Comparison of ENCODE assay signal across 33 cellular contexts in the genomic region with DNA sequence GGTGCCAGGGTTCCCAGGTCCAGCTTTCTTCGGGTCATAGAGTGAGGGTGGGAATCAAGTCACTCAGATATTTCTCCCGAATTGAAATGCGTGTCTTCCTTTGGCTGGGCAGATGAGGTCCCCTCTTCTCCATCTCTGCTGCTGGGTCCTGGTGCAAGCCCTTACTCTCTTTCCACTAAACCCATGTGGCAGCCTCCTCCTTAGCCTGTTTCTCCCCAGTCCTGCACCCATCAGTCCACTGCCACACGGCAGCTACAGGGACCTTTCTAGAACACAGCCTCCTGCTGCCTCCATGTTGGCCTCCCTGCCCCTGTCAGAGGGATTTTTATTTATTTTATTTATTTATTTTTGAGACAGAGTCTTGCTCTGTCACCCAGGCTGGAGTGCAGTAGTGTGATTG.
"Had no signal": no experiment of that assay in that cellular context is flagged by ENCODE, and none has a peak within 500 bp of the region (broad histone marks: within the 10 kb centered on the region; RNA-seq: fewer than 3 reads in every experiment).

No MANE protein-coding gene starts in this region.

- ATAC-seq: activated T-cell treated with anti-CD3 and anti-CD28 coated beads, Interleukin-2, amount 50 U/mL, for 72 hours; activated T-helper 17 cell treated with anti-CD3 and anti-CD28 coated beads, Interleukin-2, amount 50 U/mL, for 72 hours; PC-3 had no signal

- H3K9me3 Mint-ChIP-seq: activated CD4-positive, alpha-beta memory T cell treated with anti-CD3 and anti-CD28 coated beads, Interleukin-2, amount 10 ng/mL, durations not matched to agents 7 days and 5 days; activated naive CD8-positive, alpha-beta T cell treated with anti-CD3 and anti-CD28 coated beads for 36 hours; activated T-cell treated with anti-CD3 and anti-CD28 coated beads, Interleukin-2, amount 50 U/mL, for 72 hours; activated T-helper 17 cell treated with anti-CD3 and anti-CD28 coated beads, Interleukin-2, amount 50 U/mL, for 72 hours; IgD-negative memory B cell; T-helper 1 cell treated with Interleukin-12 subunit alpha and Interleukin-12 subunit beta and Interleukin-4 antibody, amounts not matched to agents 30 μg/mL and 1 μg/mL, for 36 hours; T-helper 2 cell treated with Interferon-gamma antibody and Interleukin-4, amounts not matched to agents 5 μg/mL and 100 μg/mL, for 36 hours had no signal

- H3K4me3 ChIP-seq: cardiac muscle cell, Peyer's patch, SJSA1 had no signal

- H3K4me3 Mint-ChIP-seq: activated CD4-positive, alpha-beta memory T cell treated with anti-CD3 and anti-CD28 coated beads, Interleukin-2, amount 10 ng/mL, durations not matched to agents 7 days and 5 days; activated naive CD8-positive, alpha-beta T cell treated with anti-CD3 and anti-CD28 coated beads for 36 hours; activated T-cell treated with anti-CD3 and anti-CD28 coated beads, Interleukin-2, amount 50 U/mL, for 72 hours; activated T-helper 17 cell treated with anti-CD3 and anti-CD28 coated beads, Interleukin-2, amount 50 U/mL, for 72 hours; IgD-negative memory B cell; T-helper 1 cell treated with Interleukin-12 subunit alpha and Interleukin-12 subunit beta and Interleukin-4 antibody, amounts not matched to agents 30 μg/mL and 1 μg/mL, for 36 hours; T-helper 2 cell treated with Interferon-gamma antibody and Interleukin-4, amounts not matched to agents 5 μg/mL and 100 μg/mL, for 36 hours had no signal

- H3K4me1 Mint-ChIP-seq: activated CD4-positive, alpha-beta memory T cell treated with anti-CD3 and anti-CD28 coated beads, Interleukin-2, amount 10 ng/mL, durations not matched to agents 7 days and 5 days; activated naive CD8-positive, alpha-beta T cell treated with anti-CD3 and anti-CD28 coated beads for 36 hours; activated T-helper 17 cell treated with anti-CD3 and anti-CD28 coated beads, Interleukin-2, amount 50 U/mL, for 72 hours; IgD-negative memory B cell had no signal

- H3K36me3 Mint-ChIP-seq: activated naive CD8-positive, alpha-beta T cell treated with anti-CD3 and anti-CD28 coated beads for 36 hours; IgD-negative memory B cell had no signal

- H3K27me3 ChIP-seq: cardiac muscle cell, Peyer's patch, SJSA1 had no signal

- H3K4me1 ChIP-seq: SJSA1 had no signal

- H3K27ac Mint-ChIP-seq: activated CD4-positive, alpha-beta memory T cell treated with anti-CD3 and anti-CD28 coated beads, Interleukin-2, amount 10 ng/mL, durations not matched to agents 7 days and 5 days; activated naive CD8-positive, alpha-beta T cell treated with anti-CD3 and anti-CD28 coated beads for 36 hours; activated T-cell treated with anti-CD3 and anti-CD28 coated beads, Interleukin-2, amount 50 U/mL, for 72 hours; activated T-helper 17 cell treated with anti-CD3 and anti-CD28 coated beads, Interleukin-2, amount 50 U/mL, for 72 hours; IgD-negative memory B cell; T-helper 1 cell treated with Interleukin-12 subunit alpha and Interleukin-12 subunit beta and Interleukin-4 antibody, amounts not matched to agents 30 μg/mL and 1 μg/mL, for 36 hours; T-helper 2 cell treated with Interferon-gamma antibody and Interleukin-4, amounts not matched to agents 5 μg/mL and 100 μg/mL, for 36 hours had no signal

- DNase-seq: activated CD4-positive, alpha-beta memory T cell treated with anti-CD3 and anti-CD28 coated beads, Interleukin-2, amount 10 ng/mL, durations not matched to agents 7 days and 5 days; activated CD4-positive, alpha-beta T cell treated with anti-CD3 and anti-CD28 coated beads for 1 hour; activated CD4-positive, alpha-beta T cell treated with anti-CD3 and anti-CD28 coated beads for 48 hours; activated CD4-positive, CD25-positive, alpha-beta regulatory T cell; activated effector memory CD4-positive, alpha-beta T cell treated with anti-CD3 and anti-CD28 coated beads, Interleukin-2, amount 50 U/mL, for 16 hours; activated naive CD4-positive, alpha-beta T cell; activated naive CD4-positive, alpha-beta T cell treated with anti-CD3 and anti-CD28 coated beads, Interleukin-2, amount 50 U/mL, for 16 hours; activated naive CD8-positive, alpha-beta T cell treated with anti-CD3 and anti-CD28 coated beads for 36 hours; activated T-cell treated with anti-CD3 and anti-CD28 coated beads, Interleukin-2, amount 50 U/mL, for 1 hour; activated T-cell treated with anti-CD3 and anti-CD28 coated beads, Interleukin-2, amount 50 U/mL, for 72 hours; amniotic stem cell; aorta; Karpas-422; KBM-7; NCI-H1105; NCI-H1417 treated with DMSO at 0.1 percent for 48 hours; NCI-H187 treated with DMSO at 0.1 percent for 48 hours; NCI-H2081; NCI-H226; NCI-H446 treated with DMSO at 0.1 percent for 48 hours; NCI-H69; NK-92 treated with Interleukin-12 subunit alpha and Interleukin-12 subunit beta, amount 100 ng/mL, for 24 hours; PC-3; Peyer's patch; RPMI8226; SHP77 treated with DMSO at 0.1 percent for 48 hours had no signal

- H3K9me3 ChIP-seq: Peyer's patch, SJSA1, SK-N-SH had no signal

- H3K27ac ChIP-seq: cardiac muscle cell, Peyer's patch, SJSA1 had no signal

- H3K36me3 ChIP-seq: Peyer's patch, SJSA1 had no signal
